9 cellular contexts compared by ENCODE assay signal in the genomic region with DNA sequence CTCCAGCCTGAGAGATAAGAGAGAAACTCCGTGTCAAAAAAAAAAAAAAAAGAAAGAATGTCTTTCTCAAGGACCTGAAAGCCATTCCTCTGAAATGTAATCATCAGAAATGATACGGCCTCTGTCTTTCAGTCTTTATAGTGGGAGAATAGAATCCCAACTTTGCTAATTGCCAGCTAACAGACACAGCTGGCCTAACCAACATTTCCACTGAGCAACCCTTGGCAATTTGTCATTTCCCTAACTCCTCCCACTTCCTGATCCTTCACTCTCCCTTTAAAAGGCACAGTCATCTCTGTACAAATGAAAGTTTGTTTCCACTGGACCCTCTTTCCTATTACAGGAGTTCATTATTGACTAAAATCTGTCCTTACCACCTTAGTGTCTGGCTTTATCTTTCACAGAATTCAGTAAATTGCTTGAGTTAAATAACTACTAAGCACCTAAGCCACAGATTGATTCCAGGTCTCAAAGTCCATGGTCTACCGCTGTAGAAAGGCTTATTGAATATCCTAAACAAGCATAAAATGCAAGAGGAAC. TPM values are rescaled to one million over a fixed set of nuclear protein-coding genes. Genes with fewer than 3 reads are reported as not detected.
DNase-seq lines count a peak whose midpoint lies in the region; ATAC-seq and TF ChIP-seq lines count a peak whose summit lies in the region.
"Had no signal": no experiment of that assay in that cellular context is flagged by ENCODE, and none has a peak within 500 bp of the region (broad histone marks: within the 10 kb centered on the region; RNA-seq: fewer than 3 reads in every experiment).

No MANE protein-coding gene starts in this region.

- RAD21 ChIA-PET in HCT116 (lab: Charles Lee; ENCODE audit: low non-redundant PET in 1 of 2, low total read pairs in 2 of 2, uncharacterized antibody in 2 of 2, unreplicated experiment in 2 of 2) = no interaction called here

- peaks cover 20% of the 10 kb centered on the region for H3K4me1 Mint-ChIP-seq in T-helper 2 cell treated with Interferon-gamma antibody and Interleukin-4, amounts not matched to agents 5 μg/mL and 100 μg/mL, for 36 hours (ENCODE audit: low read depth)

- H3K27me3 ChIP-seq in HCT116 (ENCODE audit: insufficient read depth, low read length) (no peaks in the 10 kb centered on the region), sigmoid colon (no peaks in the 10 kb centered on the region)

- intact Hi-C loops in HCT116 (cut with micrococcal nuclease) (no loop called here), sigmoid colon (cut with DNase I) (no loop called here)

- DNase-seq in AML-193 (lab: John Stamatoyannopoulos, UW) (peak; percentile 18 to 28), HCT116 (ENCODE audit: low read depth, low spot score) (no peak), foreskin fibroblast (peak; percentile 63 to 79), GM19238 (ENCODE audit: insufficient read length, low spot score) (no peak), sigmoid colon (no peak), NCI-H524 treated with DMSO at 0.1 percent for 48 hours (lab: John Stamatoyannopoulos, UW) (no peak)
- DNase-seq in T-helper 2 cell treated with Interferon-gamma antibody and Interleukin-4, amounts not matched to agents 5 μg/mL and 100 μg/mL, for 36 hours (ENCODE audit: low spot score) = peak; percentile 36
- DNase-seq: NCI-H1092 treated with DMSO at 0.1 percent for 48 hours had no signal

- H3K27ac Mint-ChIP-seq in T-helper 2 cell treated with Interferon-gamma antibody and Interleukin-4, amounts not matched to agents 5 μg/mL and 100 μg/mL, for 36 hours = no peak overlapping the region

- H3K9me3 ChIP-seq in HCT116 (ENCODE audit: control insufficient read depth in 1 of 2, insufficient read depth in 1 of 2, low read depth in 1 of 2, low read length in 2 of 2) (peaks cover 5 to 6% of the 10 kb centered on the region in 2 experiments; a peak in 2 of 4 replicates), sigmoid colon (no peaks in the 10 kb centered on the region)

- peak overlapping the region; percentile 17; the same call in 1 of the 2 replicates for H3K4me2 ChIP-seq in HCT116 (ENCODE audit: low read length)

- TF ChIP-seq RAD21 in HCT116 (IDR thresholded peaks at IDR 0.05; ENCODE audit: low read depth) = no peak

- H3K4me3 ChIP-seq in HCT116 (replicated peaks in 1 of 2; ENCODE audit: low read depth in 1 of 2, low read length in 2 of 2) = no peak overlapping the region
- no peak overlapping the region for H3K4me3 ChIP-seq in foreskin fibroblast (ENCODE audit: low read depth in 1 of 2, low read length in 2 of 2)
- H3K4me3 ChIP-seq in sigmoid colon = no peak overlapping the region

- 15 to 41% methylated on average over 3 of the region's 3 CpGs for WGBS in sigmoid colon, 2 donors

- no peak for TF ChIP-seq POLR2A in HCT116 (IDR thresholded peaks at IDR 0.05; ENCODE audit: borderline replicate concordance, extremely low read depth, insufficient read depth, insufficient read length)
- TF ChIP-seq POLR2A in sigmoid colon (IDR thresholded peaks at IDR 0.05) = no peak

- H3K4me3 Mint-ChIP-seq in T-helper 2 cell treated with Interferon-gamma antibody and Interleukin-4, amounts not matched to agents 5 μg/mL and 100 μg/mL, for 36 hours = no peak overlapping the region

- CTCF ChIA-PET in HCT116 (lab: Charles Lee) = no interaction called here

- peaks cover 10 to 12% of the 10 kb centered on the region in 2 experiments; a peak in 3 of 4 replicates for H3K4me1 ChIP-seq in HCT116 (ENCODE audit: control insufficient read depth in 1 of 2, insufficient read depth in 2 of 2, low read length in 2 of 2)
- peaks cover 0 to 16% (median 13%) of the 10 kb centered on the region in 4 donors for H3K4me1 ChIP-seq in sigmoid colon

- no peak overlapping the region for H3K27ac ChIP-seq in HCT116 (ENCODE audit: low read depth, low read length)
- no peak overlapping the region for H3K27ac ChIP-seq in sigmoid colon

- no peaks in the 10 kb centered on the region for H3K9me2 ChIP-seq in HCT116 (ENCODE audit: insufficient read depth)

- H3K36me3 Mint-ChIP-seq in T-helper 2 cell treated with Interferon-gamma antibody and Interleukin-4, amounts not matched to agents 5 μg/mL and 100 μg/mL, for 36 hours (ENCODE audit: low read depth) = peaks cover 9% of the 10 kb centered on the region

- TF ChIP-seq EP300 in sigmoid colon (IDR thresholded peaks at IDR 0.05) = no peak

- TF ChIP-seq CTCF in HCT116 (IDR thresholded peaks at IDR 0.05 in 2 of 3, conservative IDR thresholded peaks at IDR 0.05 in 1 of 3; ENCODE audit: borderline replicate concordance in 1 of 3, insufficient read depth in 1 of 3, low read depth in 2 of 3, low read length in 2 of 3) (no peak), foreskin fibroblast (IDR thresholded peaks at IDR 0.05; ENCODE audit: low read depth, low read length) (no peak), sigmoid colon (IDR thresholded peaks at IDR 0.05) (no peak)

- POLR2A ChIA-PET in HCT116 (lab: Charles Lee) = interaction anchor here (1.5 kb wide), 1 partner anchor 11 kb away, joined by 4 read pairs; no protein-coding TSS in a partner anchor

- peak overlapping the region; percentile 24 for H2AFZ ChIP-seq in HCT116 (ENCODE audit: low read depth, low read length, poor library complexity, severe bottlenecking)

- H3K9me3 Mint-ChIP-seq in T-helper 2 cell treated with Interferon-gamma antibody and Interleukin-4, amounts not matched to agents 5 μg/mL and 100 μg/mL, for 36 hours = peaks cover 19% of the 10 kb centered on the region

- BruUV-seq in HCT116 (replicated peaks; lab: Mats Ljungman, UMichigan) = no TSS peak

- H3K9ac ChIP-seq in HCT116 (ENCODE audit: low read length) = no peak overlapping the region

- no peaks in the 10 kb centered on the region for H3K79me2 ChIP-seq in HCT116 (ENCODE audit: insufficient read depth, low read length)

- ATAC-seq in HCT116 (peak; percentile 31; the same call in 1 of the 2 replicates), GM19463 (IDR thresholded peaks at IDR 0.05; ENCODE audit: unreplicated experiment) (no peak)

- no peaks in the 10 kb centered on the region for H3K27me3 Mint-ChIP-seq in T-helper 2 cell treated with Interferon-gamma antibody and Interleukin-4, amounts not matched to agents 5 μg/mL and 100 μg/mL, for 36 hours (ENCODE audit: low read depth)

- H3K36me3 ChIP-seq in HCT116 (ENCODE audit: control insufficient read depth in 1 of 2, insufficient read depth in 2 of 2, low read length in 2 of 2) (no peaks in the 10 kb centered on the region), sigmoid colon (no peaks in the 10 kb centered on the region)

- H4K20me1 ChIP-seq in HCT116 (ENCODE audit: insufficient read depth) = no peaks in the 10 kb centered on the region

TF ChIP-seq in HCT116, 20 proteins besides CTCF, POLR2A, EP300 and RAD21:
- TF ChIP-seq ZFX (IDR thresholded peaks at IDR 0.05) (no peak), ELF1 (IDR thresholded peaks at IDR 0.05; ENCODE audit: borderline replicate concordance, low read depth) (0 out of 2 replicates have a peak, but pooled peaks have one; percentile 24)

RNA-seq across cellular contexts. Expression of gene CBR1, which starts 4.3 kb away (rescaled TPM):
- total RNA-seq in HCT116 (2021; ENCODE audit: unreplicated experiment) = 0.91 TPM
- polyA plus RNA-seq in HCT116 (2012) = not detected in 2 replicates
- 100 to 1,000 TPM; 102 to 264 (median 159) TPM for total RNA-seq in sigmoid colon
- polyA plus RNA-seq in sigmoid colon = 100 to 1,000 TPM; 110 to 214 (median 180) TPM

RNA-seq across cellular contexts. Expression of gene SETD4, which starts 5.2 kb away (rescaled TPM):
- total RNA-seq in HCT116 (2021; ENCODE audit: unreplicated experiment) (22.7 TPM), sigmoid colon (10 to 100 TPM; 14.3 to 19.9 (median 14.8) TPM)
- 8.0 and 11.6 TPM in 2 replicates for polyA plus RNA-seq in HCT116 (2012)
- 10 to 100 TPM in 1 of 3 donors, 1 to 10 TPM in 2; 4.8 to 11.0 (median 6.2) TPM for polyA plus RNA-seq in sigmoid colon

Comparison
In these comparisons a context has a peak if more than half of its experiments do, and no peak if none do; other contexts are left out.
1. DNase-seq: peak in AML-193 (2 of 2), T-helper 2 cell treated with Interferon-gamma antibody and Interleukin-4, amounts not matched to agents 5 μg/mL and 100 μg/mL, for 36 hours (single experiment) and foreskin fibroblast (2 of 2); none in HCT116 (single experiment), GM19238 (single experiment), sigmoid colon (single experiment) and NCI-H524 treated with DMSO at 0.1 percent for 48 hours (single experiment).
2. RNA of gene CBR1, which starts 4.3 kb away (total RNA-seq): 102 to 264 TPM in sigmoid colon; 0.91 TPM in HCT116 (single experiment); every median in the first group is over 10 times any median in the second.